ENCODE assay signal across 22 cellular contexts in the genomic region with DNA sequence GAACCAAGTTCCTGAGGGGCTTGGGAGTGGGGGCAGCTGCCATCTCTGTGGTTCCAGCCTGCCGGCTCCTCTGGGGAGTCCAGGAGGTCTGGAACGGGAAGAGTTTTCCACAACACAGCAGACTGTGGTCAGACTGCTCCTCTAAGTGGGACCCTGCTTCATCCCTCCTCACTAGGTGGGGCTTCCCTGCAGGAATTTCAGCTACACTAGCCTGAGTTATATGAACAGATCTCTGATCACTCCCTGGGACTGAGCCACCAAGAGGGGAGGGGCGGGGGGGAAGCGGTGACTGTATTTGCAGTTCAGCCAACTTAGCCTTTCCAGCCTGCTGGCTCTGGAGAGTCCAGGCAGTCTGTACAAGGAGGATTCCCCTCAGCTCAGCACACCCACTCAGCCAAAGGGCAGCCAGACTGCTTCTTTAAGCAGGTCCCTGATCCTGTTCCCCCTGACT. TPM values are rescaled to one million over a fixed set of nuclear protein-coding genes. Genes with fewer than 3 reads are reported as not detected.
DNase-seq lines count a peak whose midpoint lies in the region; ATAC-seq and TF ChIP-seq lines count a peak whose summit lies in the region.
"Had no signal": no experiment of that assay in that cellular context is flagged by ENCODE, and none has a peak within 500 bp of the region (broad histone marks: within the 10 kb centered on the region; RNA-seq: fewer than 3 reads in every experiment).

No MANE protein-coding gene starts in this region.

- H3K4me1 Mint-ChIP-seq in endodermal cell: peaks cover 13% of the 10 kb centered on the region
- peaks cover 7% of the 10 kb centered on the region for H3K4me1 Mint-ChIP-seq in activated CD8-positive, alpha-beta T cell treated with anti-CD3 and anti-CD28 coated beads for 36 hours (ENCODE audit: low read depth)
- H3K4me1 Mint-ChIP-seq in T-helper 17 cell: peaks cover 9% of the 10 kb centered on the region

- 93 to 94% methylated on average over 3 to 4 of the region's 4 CpGs for WGBS in endodermal cell (ENCODE audit: insufficient coverage in 1 of 2, insufficient read length in 1 of 2), 2 experiments

- DNase-seq in RWPE2 (ENCODE audit: low spot score): no peak
- DNase-seq in endodermal cell: peak; percentile 70
- DNase-seq in kidney tubule cell (ENCODE audit: low spot score): peak; percentile 39
- DNase-seq in activated CD8-positive, alpha-beta T cell treated with anti-CD3 and anti-CD28 coated beads for 36 hours: no peak
- DNase-seq in NCI-H526 treated with DMSO at 0.1 percent for 48 hours (lab: John Stamatoyannopoulos, UW): no peak
- no peak for DNase-seq in T-helper 17 cell
- DNase-seq: activated CD4-positive, alpha-beta T cell treated with anti-CD3 and anti-CD28 coated beads for 4 hours; activated CD8-positive, alpha-beta memory T cell treated with anti-CD3 and anti-CD28 coated beads, Interleukin-2, amount 50 U/mL, for 4 hours; activated effector memory CD4-positive, alpha-beta T cell treated with anti-CD3 and anti-CD28 coated beads, Interleukin-2, amount 50 U/mL, for 16 hours; anterior cingulate cortex; NCI-H226; SHP77; stimulated activated CD4-positive, alpha-beta T cell treated with anti-CD3 and anti-CD28 coated beads, Interleukin-4, amount 100 ng/mL, for 4 hours; stimulated activated CD8-positive, alpha-beta memory T cell treated with anti-CD3 and anti-CD28 coated beads, Interleukin-4, amount 100 ng/mL, for 48 hours had no signal

- ATAC-seq in RWPE2 (ENCODE audit: low read depth) (peak; percentile 36; the same call in 2 of the 3 replicates), HG02588 (IDR thresholded peaks at IDR 0.05; ENCODE audit: unreplicated experiment) (no peak), T-helper 17 cell (no peak)
- ATAC-seq in activated CD8-positive, alpha-beta T cell treated with anti-CD3 and anti-CD28 coated beads for 36 hours: no peak

- intact Hi-C loops in activated CD8-positive, alpha-beta T cell treated with anti-CD3 and anti-CD28 coated beads for 36 hours (cut with micrococcal nuclease): no loop called here

- TF ChIP-seq CTCF in C4-2B (conservative IDR thresholded peaks at IDR 0.05): no peak
- no peak for TF ChIP-seq CTCF in RWPE2 (IDR thresholded peaks at IDR 0.05; ENCODE audit: poor library complexity, severe bottlenecking)
- TF ChIP-seq CTCF in endodermal cell (conservative IDR thresholded peaks at IDR 0.05): no peak
- no peak for TF ChIP-seq CTCF in activated CD8-positive, alpha-beta T cell treated with anti-CD3 and anti-CD28 coated beads for 36 hours (IDR thresholded peaks at IDR 0.05)

- H3K4me1 ChIP-seq in RWPE2 (ENCODE audit: insufficient read depth, poor library complexity, severe bottlenecking) (no peaks in the 10 kb centered on the region), endodermal cell (ENCODE audit: control insufficient read depth, insufficient read depth, low read length) (no peaks in the 10 kb centered on the region)
- H3K4me1 ChIP-seq: HAP-1, suprapubic skin had no signal

- H3K9me3 Mint-ChIP-seq in endodermal cell: peaks cover 33% of the 10 kb centered on the region
- peaks cover 6% of the 10 kb centered on the region for H3K9me3 Mint-ChIP-seq in activated CD8-positive, alpha-beta T cell treated with anti-CD3 and anti-CD28 coated beads for 36 hours
- H3K9me3 Mint-ChIP-seq: T-helper 2 cell treated with Interferon-gamma antibody and Interleukin-4, amounts not matched to agents 5 μg/mL and 100 μg/mL, for 36 hours had no signal

- no peak overlapping the region for H3K4me3 Mint-ChIP-seq in endodermal cell
- H3K4me3 Mint-ChIP-seq in activated CD8-positive, alpha-beta T cell treated with anti-CD3 and anti-CD28 coated beads for 36 hours: no peak overlapping the region
- H3K4me3 Mint-ChIP-seq in T-helper 17 cell: no peak overlapping the region
- H3K4me3 Mint-ChIP-seq: dendritic cell treated with granulocyte-macrophage colony-stimulating factor and Interleukin-4, amounts not matched to agents 40 ng/mL and 50 ng/mL, for 4 days; T-helper 2 cell treated with Interferon-gamma antibody and Interleukin-4, amounts not matched to agents 5 μg/mL and 100 μg/mL, for 36 hours had no signal

- H3K9me3 ChIP-seq in RWPE2 (ENCODE audit: severe bottlenecking) (no peaks in the 10 kb centered on the region), endodermal cell (ENCODE audit: control insufficient read depth, low read length) (peaks cover 17% of the 10 kb centered on the region), T-helper 17 cell (ENCODE audit: control insufficient read depth, low read length, poor library complexity, severe bottlenecking) (no peaks in the 10 kb centered on the region)
- H3K9me3 ChIP-seq: suprapubic skin had no signal

- H3K36me3 Mint-ChIP-seq in endodermal cell (ENCODE audit: low read depth) (peaks cover 20% of the 10 kb centered on the region), T-helper 17 cell (ENCODE audit: low read depth) (peaks cover 6% of the 10 kb centered on the region)
- peaks cover 3% of the 10 kb centered on the region for H3K36me3 Mint-ChIP-seq in activated CD8-positive, alpha-beta T cell treated with anti-CD3 and anti-CD28 coated beads for 36 hours (ENCODE audit: low read depth)

- no peak overlapping the region for H3K9ac ChIP-seq in endodermal cell (ENCODE audit: extremely low read depth, low read length, poor library complexity, severe bottlenecking)

- H3K27ac ChIP-seq in C4-2B (peak overlapping the region; percentile 93), RWPE2 (ENCODE audit: poor library complexity, severe bottlenecking) (no peak overlapping the region), endodermal cell (ENCODE audit: low read depth, low read length) (no peak overlapping the region)
- H3K27ac ChIP-seq: hepatocyte, skin epidermis, suprapubic skin had no signal

- H3K27ac Mint-ChIP-seq in endodermal cell: no peak overlapping the region
- H3K27ac Mint-ChIP-seq in activated CD8-positive, alpha-beta T cell treated with anti-CD3 and anti-CD28 coated beads for 36 hours: no peak overlapping the region
- no peak overlapping the region for H3K27ac Mint-ChIP-seq in T-helper 17 cell
- H3K27ac Mint-ChIP-seq: dendritic cell treated with granulocyte-macrophage colony-stimulating factor and Interleukin-4, amounts not matched to agents 40 ng/mL and 50 ng/mL, for 4 days; T-helper 2 cell treated with Interferon-gamma antibody and Interleukin-4, amounts not matched to agents 5 μg/mL and 100 μg/mL, for 36 hours had no signal

- no peaks in the 10 kb centered on the region for H3K27me3 Mint-ChIP-seq in endodermal cell (ENCODE audit: insufficient read depth)
- H3K27me3 Mint-ChIP-seq in activated CD8-positive, alpha-beta T cell treated with anti-CD3 and anti-CD28 coated beads for 36 hours: no peaks in the 10 kb centered on the region
- no peaks in the 10 kb centered on the region for H3K27me3 Mint-ChIP-seq in T-helper 17 cell
- H3K27me3 Mint-ChIP-seq: dendritic cell treated with granulocyte-macrophage colony-stimulating factor and Interleukin-4, amounts not matched to agents 40 ng/mL and 50 ng/mL, for 4 days had no signal

- H3K36me3 ChIP-seq in RWPE2 (ENCODE audit: low read depth) (no peaks in the 10 kb centered on the region), endodermal cell (ENCODE audit: control insufficient read depth, insufficient read depth, low read length) (no peaks in the 10 kb centered on the region)
- H3K36me3 ChIP-seq: HAP-1, suprapubic skin had no signal

- CTCF ChIA-PET in activated CD8-positive, alpha-beta T cell treated with anti-CD3 and anti-CD28 coated beads for 36 hours (lab: Charles Lee): interaction anchor here (1.0 kb wide), 1 partner anchor 93 kb away, joined by 3 read pairs; no protein-coding TSS in a partner anchor

- POLR2A ChIA-PET in activated CD8-positive, alpha-beta T cell treated with anti-CD3 and anti-CD28 coated beads for 36 hours (lab: Charles Lee): no interaction called here

- H3K27me3 ChIP-seq in RWPE2 (ENCODE audit: insufficient read depth, poor library complexity, severe bottlenecking) (no peaks in the 10 kb centered on the region), endodermal cell (ENCODE audit: control insufficient read depth, insufficient read depth, low read length, poor library complexity, severe bottlenecking) (no peaks in the 10 kb centered on the region)
- H3K27me3 ChIP-seq: hepatocyte, suprapubic skin had no signal

- H3K4me3 ChIP-seq in RWPE2 (ENCODE audit: severe bottlenecking) (no peak overlapping the region), endodermal cell (ENCODE audit: low read length) (no peak overlapping the region)
- H3K4me3 ChIP-seq: HAP-1, hepatocyte, skin epidermis, suprapubic skin had no signal

RNA-seq across cellular contexts. Expression of gene DTWD2, which starts 19.4 kb away (rescaled TPM):
- total RNA-seq in endodermal cell (10 to 100 TPM; 15.2 to 34.9 TPM), T-helper 17 cell (1 to 10 TPM; 1.9 to 2.2 TPM)
- 6.8 TPM for polyA plus RNA-seq in endodermal cell (2013, experiment 1 of 2)
- 8.5 TPM for polyA plus RNA-seq in endodermal cell (2013, experiment 2 of 2)
- 1 to 10 TPM; 5.4 to 6.7 TPM for total RNA-seq in activated CD8-positive, alpha-beta T cell treated with anti-CD3 and anti-CD28 coated beads for 36 hours

Comparison
In these comparisons a context has a peak if more than half of its experiments do, and no peak if none do; other contexts are left out.
1. DNase-seq: peak in endodermal cell (single experiment) and kidney tubule cell (single experiment); none in RWPE2 (single experiment), activated CD8-positive, alpha-beta T cell treated with anti-CD3 and anti-CD28 coated beads for 36 hours (single experiment), NCI-H526 treated with DMSO at 0.1 percent for 48 hours (single experiment) and T-helper 17 cell (0 of 3).